In genomic region chr19:19668230-19669012, GRCh38 we compare ENCODE assay signal across 9 cellular contexts. TPM values are rescaled to one million over a fixed set of nuclear protein-coding genes. Genes with fewer than 3 reads are reported as not detected.
DNase-seq lines count a peak whose midpoint lies in the region; ATAC-seq, FAIRE-seq and TF ChIP-seq lines count a peak whose summit lies in the region.
"Had no signal": no experiment of that assay in that cellular context is flagged by ENCODE, and none has a peak within 500 bp of the region (broad histone marks: within the 10 kb centered on the region; RNA-seq: fewer than 3 reads in every experiment).

Gene ZNF101 (plus strand): TSS chr19:19668839. CDS start chr19:19668964, 125 bp downstream.

- H3K4me3 ChIP-seq in keratinocyte (ENCODE audit: control insufficient read depth in 2 of 3, extremely low read depth in 1 of 3, insufficient read depth in 2 of 3, low read depth in 1 of 3, low read length in 3 of 3), result peak within 1 kb of the TSS; percentile 81 to 82 (median 82)

- H3K36me3 ChIP-seq in keratinocyte (ENCODE audit: control insufficient read depth in 2 of 2, extremely low read depth in 1 of 2, insufficient read depth in 2 of 2, low read length in 2 of 2), result peaks cover 0 to 2% of the 10 kb centered on the region in 2 experiments

- H4K20me1 ChIP-seq in keratinocyte (ENCODE audit: control insufficient read depth, extremely low read depth, insufficient read depth, low read length), result no peaks in the 10 kb centered on the region

- ATAC-seq in HG03432 (IDR thresholded peaks at IDR 0.05; ENCODE audit: unreplicated experiment), result peak; percentile 69
- peak; percentile 73 to 77 for ATAC-seq in activated CD4-positive, CD25-positive, alpha-beta regulatory T cell treated with anti-CD3 and anti-CD28 coated beads, Interleukin-2, amount 50 U/mL, for 24 hours

- peak; percentile 89 for TF ChIP-seq POLR2A in GM19193 (IDR thresholded peaks at IDR 0.05; ENCODE audit: extremely low read depth, insufficient read depth, insufficient read length)

- FAIRE-seq in keratinocyte (lab: Jason Lieb, UNC), result no peak
- FAIRE-seq: islet of Langerhans had no signal

- DNase-seq in Ammon's horn (ENCODE audit: low spot score), result peak; percentile 97
- peak; percentile 78 for DNase-seq in NCI-H460 (ENCODE audit: extremely low read depth, low read depth)
- peak; percentile 97 for DNase-seq in cerebellar cortex (ENCODE audit: low spot score)
- peak; percentile 59 for DNase-seq in keratinocyte (ENCODE audit: low read depth, low spot score)
- DNase-seq in stimulated activated CD4-positive, alpha-beta T cell treated with anti-CD3 and anti-CD28 coated beads, Interleukin-12 subunit alpha, Interleukin-12 subunit beta, amount 100 ng/mL, for 48 hours (ENCODE audit: low read depth in 2 of 3, low spot score in 1 of 3), result peak; percentile 93 to 96 (median 95)

- no peaks in the 10 kb centered on the region for H3K27me3 ChIP-seq in keratinocyte (ENCODE audit: control insufficient read depth, extremely low read depth, insufficient read depth, low read length)

- peak within 1 kb of the TSS; percentile 69 for H3K27ac ChIP-seq in keratinocyte (ENCODE audit: control insufficient read depth, insufficient read depth, low read length)

- peaks cover 18% of the 10 kb centered on the region for H3K79me2 ChIP-seq in keratinocyte (ENCODE audit: control insufficient read depth, insufficient read depth, low read length)

- TF ChIP-seq CTCF in keratinocyte (optimal IDR thresholded peaks at IDR 0.05 in 1 of 3, IDR thresholded peaks at IDR 0.05 in 1 of 3, conservative IDR thresholded peaks at IDR 0.05 in 1 of 3; ENCODE audit: extremely low read depth in 1 of 3, insufficient read depth in 2 of 3, low read length in 3 of 3), result no peak

- dilution Hi-C loops in keratinocyte (cut with MboI; ENCODE audit: extremely low pct_ligation_motif_present, low sequenced_read_pairs), result no loop called here

- H3K4me2 ChIP-seq in keratinocyte (ENCODE audit: control insufficient read depth, extremely low read depth, insufficient read depth, low read depth, low read length), result peak within 1 kb of the TSS; percentile 88

- no peaks in the 10 kb centered on the region for H3K9me3 ChIP-seq in keratinocyte (ENCODE audit: control insufficient read depth, low read depth, low read length)

- peak within 1 kb of the TSS; percentile 78 for H2AFZ ChIP-seq in keratinocyte (ENCODE audit: control insufficient read depth, low read length)

- peak within 1 kb of the TSS; percentile 81 for H3K9ac ChIP-seq in keratinocyte (ENCODE audit: control insufficient read depth, extremely low read depth, insufficient read depth, low read length)

- H3K9me1 ChIP-seq in keratinocyte (ENCODE audit: control insufficient read depth, extremely low read depth, insufficient read depth, low read length), result no peaks in the 10 kb centered on the region

- peaks cover 3% of the 10 kb centered on the region for H3K4me1 ChIP-seq in keratinocyte (ENCODE audit: control insufficient read depth, extremely low read depth, insufficient read depth, low read length)

RNA-seq across cellular contexts. Expression of gene ZNF101, which starts in this region (rescaled TPM):
- 6.6 and 7.0 TPM in 2 replicates for total RNA-seq in NCI-H460 (2014; rRNA removed; shearing (Covaris generic))
- 10.6 and 20.2 TPM in 2 replicates for polyA plus RNA-seq in NCI-H460 (2014; cell fraction: nucleus; rRNA removed)
- polyA plus RNA-seq in keratinocyte, result 6.0 to 9.8 TPM (median 8.1 TPM) in 3 replicates
- polyA plus RNA-seq in keratinocyte (2011; ENCODE audit: low read depth), result 5.9 TPM
- polyA plus RNA-seq in keratinocyte (2011; cell fraction: cytosol; rRNA removed), result 4.6 and 8.5 TPM in 2 replicates
- polyA plus RNA-seq in keratinocyte (2011; cell fraction: nucleus; rRNA removed), result 8.5 and 10.6 TPM in 2 replicates
- 5.6 and 6.4 TPM in 2 replicates for polyA plus RNA-seq in keratinocyte (2012; ENCODE audit: low replicate concordance)
- 6.0 to 21.2 TPM (median 6.9 TPM) in 3 replicates for polyA minus RNA-seq in keratinocyte
- polyA minus RNA-seq in keratinocyte (2011; cell fraction: cytosol; rRNA and poly(A)+ RNA removed), result 5.6 TPM
- 5.2 and 7.3 TPM in 2 replicates for polyA minus RNA-seq in keratinocyte (2011; cell fraction: nucleus; rRNA and poly(A)+ RNA removed)

Comparison
In these comparisons a context has a peak if more than half of its experiments do, and no peak if none do; other contexts are left out.
1. Peak in every context shown above with its lines: DNase-seq, ATAC-seq, H3K4me3 ChIP-seq and H3K27ac ChIP-seq.